In genomic region chr11:34343686-34344085, GRCh38 we compare ENCODE assay signal across 24 cellular contexts. TPM values are rescaled to one million over a fixed set of nuclear protein-coding genes. Genes with fewer than 3 reads are reported as not detected.
A peak's percentile ranks its signal among the peaks of the same experiment; 100 is the strongest.
DNase-seq lines count a peak whose midpoint lies in the region; ATAC-seq, FAIRE-seq and TF ChIP-seq lines count a peak whose summit lies in the region.
"Had no signal": no experiment of that assay in that cellular context is flagged by ENCODE, and none has a peak within 500 bp of the region (broad histone marks: within the 10 kb centered on the region; RNA-seq: fewer than 3 reads in every experiment).

No MANE protein-coding gene starts in this region.

- CTCF ChIA-PET in SK-N-SH (lab: Yijun Ruan, JAX), result interaction anchor here (1.6 to 5.3 kb wide), 2 partner anchors 15 to 169 kb away, joined by 5 to 26 read pairs; partner anchors contain the start of gene ABTB2
- CTCF ChIA-PET in Panc1 (lab: Charles Lee), result no interaction called here
- CTCF ChIA-PET in K562 (lab: Yijun Ruan, JAX; ENCODE audit: low intra/inter-chr PET ratio), result no interaction called here

- in situ Hi-C loops in Panc1 (cut with HindIII; ENCODE audit: low pct_unique_long_range_greater_than_20kb, low sequenced_read_pairs) (no loop called here), K562 (cut with MboI) (loop anchor here (25.0 kb wide), 1 partner anchor 506 kb away; no protein-coding TSS in a partner anchor)

- H3K9me2 ChIP-seq in SK-N-SH (no peaks in the 10 kb centered on the region), hepatocyte (replicated peaks; ENCODE audit: insufficient read depth) (no peaks in the 10 kb centered on the region)

- H3K9me3 ChIP-seq in SK-N-SH (no peaks in the 10 kb centered on the region), Panc1 (ENCODE audit: control insufficient read depth, insufficient read depth, low read depth, low read length) (no peaks in the 10 kb centered on the region), K562 (replicated peaks; ENCODE audit: control insufficient read depth, insufficient read depth, low read depth, low read length) (no peaks in the 10 kb centered on the region), tibial artery (no peaks in the 10 kb centered on the region), stomach (no peaks in the 10 kb centered on the region), hepatocyte (ENCODE audit: low read depth) (no peaks in the 10 kb centered on the region)
- H3K9me3 ChIP-seq: BLaER1 treated with 17β-estradiol and CSF1 and Interleukin-3, amounts not matched to agents 10 nM and 100 nM had no signal

- H3K79me2 ChIP-seq in SK-N-SH (ENCODE audit: insufficient read depth) (no peaks in the 10 kb centered on the region), K562 (ENCODE audit: control insufficient read depth, insufficient read depth, low read length) (no peaks in the 10 kb centered on the region), hepatocyte (peaks cover 90% of the 10 kb centered on the region)

- no peak for DNase-seq in SK-N-SH
- DNase-seq in Panc1 (ENCODE audit: low read depth, low spot score), result no peak
- no peak for DNase-seq in K562 (ENCODE audit: extremely low read depth in 1 of 4, low spot score in 3 of 4)
- DNase-seq in tibial artery, result no peak
- no peak for DNase-seq in stomach
- DNase-seq in hepatocyte (ENCODE audit: low spot score), result no peak
- DNase-seq in activated CD4-positive, alpha-beta T cell treated with anti-CD3 and anti-CD28 coated beads, Interleukin-2, amount 50 U/mL, for 48 hours, result no peak
- DNase-seq: CD4-positive, alpha-beta T cell; DMS79; GDM1; NCI-H1048; NCI-H1417; NCI-H1694; NCI-H2029 treated with DMSO at 0.1 percent for 48 hours; NCI-H345; NCI-H524; NCI-H774; SIG-M5 had no signal

- TF ChIP-seq EP300 in SK-N-SH (IDR thresholded peaks at IDR 0.05; ENCODE audit: borderline replicate concordance in 1 of 2, low read depth in 1 of 2, low read length in 1 of 2) (no peak), K562 (IDR thresholded peaks at IDR 0.05; ENCODE audit: low read length) (no peak), stomach (IDR thresholded peaks at IDR 0.05) (no peak)

- H3F3A ChIP-seq in SK-N-SH (replicated peaks; ENCODE audit: insufficient read depth), result peaks cover 8% of the 10 kb centered on the region

- TF ChIP-seq CTCF in SK-N-SH (IDR thresholded peaks at IDR 0.05) (no peak), Panc1 (IDR thresholded peaks at IDR 0.05) (no peak), K562 (IDR thresholded peaks at IDR 0.05 in 2 of 3, conservative IDR thresholded peaks at IDR 0.05 in 1 of 3; ENCODE audit: insufficient read depth in 2 of 3, low read depth in 1 of 3, low read length in 3 of 3) (no peak), tibial artery (IDR thresholded peaks at IDR 0.05) (no peak), stomach (IDR thresholded peaks at IDR 0.05) (no peak), hepatocyte (IDR thresholded peaks at IDR 0.05; ENCODE audit: poor library complexity) (no peak)

- TF ChIP-seq POLR2A in K562 (conservative IDR thresholded peaks at IDR 0.05), result no peak
- TF ChIP-seq POLR2A in stomach (IDR thresholded peaks at IDR 0.05), result no peak

- H3K9ac ChIP-seq in SK-N-SH (no peak overlapping the region), K562 (ENCODE audit: insufficient read depth in 1 of 2, low read depth in 2 of 2, low read length in 2 of 2) (no peak overlapping the region)
- H3K9ac ChIP-seq: BLaER1 treated with 17β-estradiol and CSF1 and Interleukin-3, amounts not matched to agents 10 nM and 100 nM had no signal

- peak overlapping the region; percentile 31; the same call in 1 of the 2 replicates for H3K4me2 ChIP-seq in SK-N-SH
- H3K4me2 ChIP-seq in K562 (ENCODE audit: insufficient read depth, low read length), result no peak overlapping the region
- H3K4me2 ChIP-seq in hepatocyte, result no peak overlapping the region

- no peaks in the 10 kb centered on the region for H3K9me1 ChIP-seq in K562 (ENCODE audit: control insufficient read depth, insufficient read depth, low read length)

- H3K36me3 ChIP-seq in SK-N-SH (replicated peaks in 1 of 2; ENCODE audit: control insufficient read depth in 1 of 2, insufficient read depth in 2 of 2, low read length in 1 of 2) (no peaks in the 10 kb centered on the region), Panc1 (ENCODE audit: control insufficient read depth, insufficient read depth, low read length) (no peaks in the 10 kb centered on the region), K562 (ENCODE audit: control insufficient read depth, insufficient read depth, low read length) (no peaks in the 10 kb centered on the region), tibial artery (no peaks in the 10 kb centered on the region), stomach (no peaks in the 10 kb centered on the region), hepatocyte (replicated peaks; ENCODE audit: insufficient read depth, low read depth) (no peaks in the 10 kb centered on the region)
- H3K36me3 ChIP-seq: BLaER1 treated with 17β-estradiol and CSF1 and Interleukin-3, amounts not matched to agents 10 nM and 100 nM had no signal

- H3K4me1 ChIP-seq in SK-N-SH (ENCODE audit: control insufficient read depth in 1 of 2, insufficient read depth in 2 of 2, low read depth in 1 of 2, low read length in 1 of 2), result peaks cover 45 to 56% of the 10 kb centered on the region in 2 experiments
- H3K4me1 ChIP-seq in Panc1 (ENCODE audit: control insufficient read depth, insufficient read depth, low read length), result peaks cover 67% of the 10 kb centered on the region
- no peaks in the 10 kb centered on the region for H3K4me1 ChIP-seq in K562 (replicated peaks in 1 of 2; ENCODE audit: control insufficient read depth in 2 of 2, insufficient read depth in 2 of 2, low read length in 2 of 2)
- H3K4me1 ChIP-seq in tibial artery, result peaks cover 0 to 96% (median 48%) of the 10 kb centered on the region in 4 donors
- peaks cover 13 to 60% (median 41%) of the 10 kb centered on the region in 4 donors for H3K4me1 ChIP-seq in stomach
- H3K4me1 ChIP-seq in hepatocyte (ENCODE audit: insufficient read depth), result peaks cover 39% of the 10 kb centered on the region

- H2AFZ ChIP-seq in SK-N-SH (ENCODE audit: low read depth) (no peak overlapping the region), K562 (ENCODE audit: low read depth, low read length) (no peak overlapping the region), hepatocyte (no peak overlapping the region)

- intact Hi-C loops in Panc1 (cut with micrococcal nuclease; ENCODE audit: unreplicated experiment) (no loop called here), K562 (cut with micrococcal nuclease) (no loop called here), tibial artery (cut with DNase I; ENCODE audit: low total_unique reads) (loop anchor here (5.0 kb wide), 1 partner anchor 76 kb away; no protein-coding TSS in a partner anchor), stomach (cut with DNase I; ENCODE audit: low total_unique reads) (no loop called here)

- H3K27me3 ChIP-seq in SK-N-SH (ENCODE audit: insufficient read depth) (no peaks in the 10 kb centered on the region), Panc1 (ENCODE audit: control insufficient read depth, insufficient read depth, low read length) (no peaks in the 10 kb centered on the region), K562 (ENCODE audit: control insufficient read depth in 2 of 2, insufficient read depth in 2 of 2, low read length in 2 of 2) (peaks cover 33 to 61% of the 10 kb centered on the region in 2 experiments), tibial artery (no peaks in the 10 kb centered on the region), stomach (no peaks in the 10 kb centered on the region), hepatocyte (no peaks in the 10 kb centered on the region)
- H3K27me3 ChIP-seq: BLaER1 treated with 17β-estradiol and CSF1 and Interleukin-3, amounts not matched to agents 10 nM and 100 nM had no signal

- H3K27ac ChIP-seq in SK-N-SH (ENCODE audit: low read depth in 2 of 2, low read length in 1 of 2) (peak overlapping the region in 1 of 2 experiments; percentile 40; a peak in 1 of 4 replicates), Panc1 (ENCODE audit: low read length) (peak overlapping the region; percentile 20; the same call in 1 of the 2 replicates), K562 (ENCODE audit: extremely low read depth, low read depth, low read length) (no peak overlapping the region), tibial artery (peak overlapping the region; percentile 81 to 90), stomach (peak overlapping the region in 1 of 5 donors; percentile 18), hepatocyte (no peak overlapping the region)
- H3K27ac ChIP-seq: 22Rv1; BLaER1 treated with 17β-estradiol and CSF1 and Interleukin-3, amounts not matched to agents 10 nM and 100 nM; SK-N-MC had no signal

- POLR2A ChIA-PET in SK-N-SH (lab: Yijun Ruan, JAX), result no interaction called here
- POLR2A ChIA-PET in Panc1 (lab: Charles Lee), result interaction anchor here (0.6 kb wide), 1 partner anchor 104 kb away, joined by 4 read pairs; no protein-coding TSS in a partner anchor
- POLR2A ChIA-PET in K562 (lab: Yijun Ruan, JAX), result interaction anchor here (0.6 to 1.0 kb wide), 3 partner anchors 17 to 536 kb away, joined by 3 to 5 read pairs (median 4); no protein-coding TSS in a partner anchor

- no TSS peak for BruUV-seq in Panc1 (replicated peaks; lab: Mats Ljungman, UMichigan)
- no TSS peak for BruUV-seq in K562 (replicated peaks; lab: Mats Ljungman, UMichigan)

- WGBS in SK-N-SH (ENCODE audit: low lambda C conversion rate), result 93% methylated on average over 6 of the region's 6 CpGs
- 5% methylated on average over 6 of the region's 6 CpGs for WGBS in K562 (ENCODE audit: insufficient coverage, low coverage, missing lambda C conversion rate)
- 89 to 96% (median 93%) methylated on average over 6 of the region's 6 CpGs for WGBS in stomach, 5 donors
- 91% methylated on average over 6 of the region's 6 CpGs for WGBS in hepatocyte (ENCODE audit: low lambda C conversion rate, missing lambda C conversion rate)

- H4K20me1 ChIP-seq in SK-N-SH (ENCODE audit: insufficient read depth) (no peaks in the 10 kb centered on the region), K562 (replicated peaks; ENCODE audit: control insufficient read depth, insufficient read depth, low read length) (peaks cover 4% of the 10 kb centered on the region), hepatocyte (ENCODE audit: insufficient read depth, poor library complexity, severe bottlenecking) (peaks cover 43% of the 10 kb centered on the region)

- ATAC-seq in SK-N-SH treated with all-trans-retinoic acid at 6 μM for 48 hours (no peak), Panc1 (no peak), K562 (no peak)
- ATAC-seq: GM12878 had no signal

- FAIRE-seq in K562 (lab: Jason Lieb, UNC), result no peak
- FAIRE-seq: H1 had no signal

- TF ChIP-seq RAD21 in SK-N-SH (IDR thresholded peaks at IDR 0.05; ENCODE audit: low read length), result no peak
- TF ChIP-seq RAD21 in K562 (CRISPR knock-in tag; conservative IDR thresholded peaks at IDR 0.05 in 1 of 2, IDR thresholded peaks at IDR 0.05 in 1 of 2), result no peak

- H3K4me3 ChIP-seq in SK-N-SH (ENCODE audit: low read depth in 2 of 2, low read length in 1 of 2) (no peak overlapping the region), Panc1 (ENCODE audit: low read depth in 2 of 2, low read length in 2 of 2) (no peak overlapping the region), K562 (no peak overlapping the region), tibial artery (no peak overlapping the region), stomach (no peak overlapping the region), hepatocyte (no peak overlapping the region)
- H3K4me3 ChIP-seq: BLaER1 treated with 17β-estradiol and CSF1 and Interleukin-3, amounts not matched to agents 10 nM and 100 nM; GM12878; SK-N-MC had no signal

RNA-seq across cellular contexts. Expression of gene ABTB2, which starts 14.1 kb away (rescaled TPM):
- polyA plus RNA-seq in SK-N-SH (2012; rRNA removed) (4.9 and 7.8 TPM in 2 replicates), K562 (2011; rRNA removed) (0.09 and 0.18 TPM in 2 replicates), K562 (2014; fragmentation: Illumina TruSeq; extraction: Trizol) (0.12 and 0.14 TPM in 2 replicates), K562 (2014; fragmentation: Nextera tagmentation; extraction: Ambion mirVana) (under 1 TPM in 1 of 2 experiments, not detected in 1; 0.03 TPM), K562 (2014; rRNA removed) (0.04 and 0.07 TPM in 2 replicates), stomach (1 to 10 TPM; 1.2 to 2.0 (median 1.9) TPM), hepatocyte (14.3 and 16.5 TPM in 2 replicates)
- 3.2 and 5.2 TPM in 2 replicates for polyA plus RNA-seq in SK-N-SH (2012; cell fraction: cytosol; rRNA removed)
- polyA plus RNA-seq in SK-N-SH (2012; cell fraction: nucleus; rRNA removed), result 14.8 and 16.0 TPM in 2 replicates
- total RNA-seq in Panc1 (2021; ENCODE audit: unreplicated experiment) (22.7 TPM), K562 (2014; rRNA removed) (0.18 TPM in 1 of 2 replicates, not detected in the other), K562 (2014; rRNA removed; fragmentation: Illumina TruSeq; extraction: Trizol) (not detected in 2 replicates), K562 (2015; rRNA removed; fragmentation: Illumina TruSeq; extraction: Trizol) (0.04 TPM in 2 replicates), K562 (2021) (0.13 and 0.29 TPM in 2 replicates), stomach (10 to 100 TPM in 2 of 5 donors, 1 to 10 TPM in 2, under 1 TPM in 1; 0.58 to 12.7 (median 6.4) TPM), hepatocyte (8.8 and 12.4 TPM in 2 replicates)
- polyA plus RNA-seq in Panc1 (2012; ENCODE audit: insufficient read length), result 24.9 TPM
- 0.07 and 0.76 TPM in 2 replicates for total RNA-seq in K562 (2011; cell fraction: chromatin; rRNA removed; ENCODE audit: low replicate concordance)
- total RNA-seq in K562 (2011; cell fraction: nucleolus; rRNA removed), result 0.53 and 0.83 TPM in 2 replicates
- 0.15 and 0.22 TPM in 2 replicates for total RNA-seq in K562 (2011; cell fraction: nucleoplasm; rRNA removed)
- 0.09 and 0.30 TPM in 2 replicates for polyA plus RNA-seq in K562 (2011; cell fraction: cytosol; rRNA removed)
- 0.28 and 0.80 TPM in 2 replicates for polyA plus RNA-seq in K562 (2011; cell fraction: nucleus; rRNA removed)
- polyA plus RNA-seq in K562 (2012), result 0.22 and 0.31 TPM in 2 replicates
- 0.06 and 0.21 TPM in 2 replicates for polyA minus RNA-seq in K562 (2011; rRNA and poly(A)+ RNA removed)
- not detected in 2 replicates for polyA minus RNA-seq in K562 (2011; cell fraction: cytosol; rRNA and poly(A)+ RNA removed)
- polyA minus RNA-seq in K562 (2011; cell fraction: nucleus; rRNA and poly(A)+ RNA removed), result 0.33 and 0.40 TPM in 2 replicates

Comparison
In these comparisons a context has a peak if more than half of its experiments do, and no peak if none do; other contexts are left out.
1. H3K27ac ChIP-seq: peak in Panc1 (single experiment) and tibial artery (2 of 2); none in K562 (single experiment) and hepatocyte (single experiment).